ENCODE assay signal across 8 cellular contexts in genomic region chr3:46987485-46988401, GRCh38. TPM values are rescaled to one million over a fixed set of nuclear protein-coding genes. Genes with fewer than 3 reads are reported as not detected.
DNase-seq lines count a peak whose midpoint lies in the region; ATAC-seq and TF ChIP-seq lines count a peak whose summit lies in the region.

No MANE protein-coding gene starts in this region.

- H3K36me3 Mint-ChIP-seq in IgD-negative memory B cell (no peaks in the 10 kb centered on the region), endodermal cell (ENCODE audit: low read depth) (peaks cover 6% of the 10 kb centered on the region)

- ATAC-seq in GM21447 (IDR thresholded peaks at IDR 0.05; ENCODE audit: unreplicated experiment) (peak; percentile 73), GM19324 (IDR thresholded peaks at IDR 0.05; ENCODE audit: low FRiP score, unreplicated experiment) (no peak)

- H3K9me3 Mint-ChIP-seq in IgD-negative memory B cell: no peaks in the 10 kb centered on the region
- no peaks in the 10 kb centered on the region for H3K9me3 Mint-ChIP-seq in endodermal cell

- no peak overlapping the region for H3K9ac ChIP-seq in endodermal cell (ENCODE audit: extremely low read depth, low read length, poor library complexity, severe bottlenecking)
- no peak overlapping the region for H3K9ac ChIP-seq in rectal smooth muscle tissue (ENCODE audit: low read length)

- TF ChIP-seq CTCF in endodermal cell (conservative IDR thresholded peaks at IDR 0.05): no peak

- H3K27ac ChIP-seq in endodermal cell (ENCODE audit: low read depth, low read length): no peak overlapping the region
- H3K27ac ChIP-seq in rectal smooth muscle tissue (ENCODE audit: low read depth, low read length): no peak overlapping the region

- H3K4me1 Mint-ChIP-seq in IgD-negative memory B cell (peaks cover 44 to 63% (median 61%) of the 10 kb centered on the region in 3 donors), endodermal cell (peaks cover 30% of the 10 kb centered on the region)

- peak overlapping the region; percentile 61 to 92 (median 86) for H3K4me3 Mint-ChIP-seq in IgD-negative memory B cell
- no peak overlapping the region for H3K4me3 Mint-ChIP-seq in endodermal cell

- H3K36me3 ChIP-seq in endodermal cell (ENCODE audit: control insufficient read depth, insufficient read depth, low read length): peaks cover 3% of the 10 kb centered on the region
- no peaks in the 10 kb centered on the region for H3K36me3 ChIP-seq in rectal smooth muscle tissue (ENCODE audit: control insufficient read depth, insufficient read depth, low read length)

- DNase-seq in CD1c-positive myeloid dendritic cell (ENCODE audit: extremely low spot score): peak; percentile 80
- DNase-seq in activated CD4-positive, alpha-beta T cell treated with anti-CD3 and anti-CD28 coated beads for 48 hours: peak; percentile 90
- peak; percentile 89 for DNase-seq in endodermal cell
- no peak for DNase-seq in DMS79 treated with DMSO at 0.1 percent for 48 hours (lab: John Stamatoyannopoulos, UW)

- peaks cover 10% of the 10 kb centered on the region for H3K4me1 ChIP-seq in endodermal cell (ENCODE audit: control insufficient read depth, insufficient read depth, low read length)
- H3K4me1 ChIP-seq in rectal smooth muscle tissue (ENCODE audit: control insufficient read depth, insufficient read depth, low read length): no peaks in the 10 kb centered on the region

- H3K27ac Mint-ChIP-seq in IgD-negative memory B cell: peak overlapping the region; percentile 83 to 96 (median 96)
- peak overlapping the region; percentile 82 for H3K27ac Mint-ChIP-seq in endodermal cell

- H3K27me3 Mint-ChIP-seq in IgD-negative memory B cell (no peaks in the 10 kb centered on the region), endodermal cell (ENCODE audit: insufficient read depth) (no peaks in the 10 kb centered on the region)

- no peaks in the 10 kb centered on the region for H3K27me3 ChIP-seq in endodermal cell (ENCODE audit: control insufficient read depth, insufficient read depth, low read length, poor library complexity, severe bottlenecking)
- no peaks in the 10 kb centered on the region for H3K27me3 ChIP-seq in rectal smooth muscle tissue (ENCODE audit: control insufficient read depth, insufficient read depth, low read length)

- H3K4me3 ChIP-seq in endodermal cell (ENCODE audit: low read length) (no peak overlapping the region), rectal smooth muscle tissue (ENCODE audit: low read length) (peak overlapping the region; percentile 41)

- no peaks in the 10 kb centered on the region for H3K9me3 ChIP-seq in endodermal cell (ENCODE audit: control insufficient read depth, low read length)

- WGBS in endodermal cell (ENCODE audit: insufficient coverage in 1 of 2, insufficient read length in 1 of 2), 2 experiments: 79 to 80% methylated on average over 13 to 26 of the region's 26 CpGs

RNA-seq across cellular contexts. Expression of gene NBEAL2, which starts 8.3 kb away (rescaled TPM):
- 6.7 TPM for polyA plus RNA-seq in IgD-negative memory B cell
- 10 to 100 TPM; 59.2 to 64.0 TPM for total RNA-seq in endodermal cell
- 22.9 TPM for polyA plus RNA-seq in endodermal cell (2013, experiment 1 of 2)
- 17.8 TPM for polyA plus RNA-seq in endodermal cell (2013, experiment 2 of 2)

RNA-seq across cellular contexts. Expression of gene CCDC12, which starts 11.2 kb away (rescaled TPM):
- polyA plus RNA-seq in IgD-negative memory B cell: 151 TPM
- total RNA-seq in endodermal cell: 10 to 100 TPM; 46.7 to 47.8 TPM
- polyA plus RNA-seq in endodermal cell (2013, experiment 1 of 2): 44.4 TPM
- 41.1 TPM for polyA plus RNA-seq in endodermal cell (2013, experiment 2 of 2)
